ENCODE assay signal across 18 cellular contexts in genomic region chr5:129499208-129499852, GRCh38. TPM values are rescaled to one million over a fixed set of nuclear protein-coding genes. Genes with fewer than 3 reads are reported as not detected.
A peak's percentile ranks its signal among the peaks of the same experiment; 100 is the strongest.
DNase-seq lines count a peak whose midpoint lies in the region; ATAC-seq and TF ChIP-seq lines count a peak whose summit lies in the region.
"Had no signal": no experiment of that assay in that cellular context is flagged by ENCODE, and none has a peak within 500 bp of the region (broad histone marks: within the 10 kb centered on the region; RNA-seq: fewer than 3 reads in every experiment).

No MANE protein-coding gene starts in this region.

- H3K9me3 ChIP-seq in OCI-LY3 (ENCODE audit: insufficient read depth, low read length): no peaks in the 10 kb centered on the region
- H3K9me3 ChIP-seq: thyroid gland had no signal

- peak overlapping the region; percentile 3 for H3K4me2 ChIP-seq in OCI-LY3 (ENCODE audit: low read length)
- H3K4me2 ChIP-seq: hepatocyte had no signal

- no peak overlapping the region for H3K27ac ChIP-seq in OCI-LY3 (ENCODE audit: low read length)
- H3K27ac ChIP-seq: hepatocyte, thyroid gland had no signal

- peaks cover 10% of the 10 kb centered on the region for H3K4me1 ChIP-seq in OCI-LY3 (ENCODE audit: low read length)
- H3K4me1 ChIP-seq: thyroid gland had no signal

- no peak overlapping the region for H3K4me3 ChIP-seq in OCI-LY3 (ENCODE audit: low read length)
- H3K4me3 ChIP-seq: hepatocyte, thyroid gland had no signal

- H3K27me3 ChIP-seq in OCI-LY3 (ENCODE audit: low read depth, low read length): no peaks in the 10 kb centered on the region
- H3K27me3 ChIP-seq: hepatocyte, thyroid gland had no signal

- intact Hi-C loops in sciatic nerve (cut with DNase I): no loop called here

- no peak overlapping the region for H2AFZ ChIP-seq in OCI-LY3 (ENCODE audit: low read depth, low read length)
- H2AFZ ChIP-seq: hepatocyte had no signal

- H4K20me1 ChIP-seq in OCI-LY3 (ENCODE audit: insufficient read depth, low read length): no peaks in the 10 kb centered on the region

- ATAC-seq in GM18508 (IDR thresholded peaks at IDR 0.05; ENCODE audit: insufficient read depth, unreplicated experiment): peak; percentile 63
- peak; percentile 73 for ATAC-seq in GM21367 (IDR thresholded peaks at IDR 0.05; ENCODE audit: unreplicated experiment)
- peak; percentile 50 for ATAC-seq in HG03060 (IDR thresholded peaks at IDR 0.05; ENCODE audit: low read depth, unreplicated experiment)
- ATAC-seq in sciatic nerve: no peak
- ATAC-seq: activated CD4-positive, alpha-beta T cell treated with anti-CD3 and anti-CD28 coated beads for 36 hours; activated naive CD8-positive, alpha-beta T cell treated with anti-CD3 and anti-CD28 coated beads, Interleukin-2, amount 50 U/mL, for 24 hours; Panc1 had no signal

- no peak for TF ChIP-seq CTCF in OCI-LY3 (IDR thresholded peaks at IDR 0.05; ENCODE audit: low read depth, low read length)

- H3K79me2 ChIP-seq in OCI-LY3 (ENCODE audit: low read length): no peaks in the 10 kb centered on the region
- H3K79me2 ChIP-seq: hepatocyte had no signal

- no peaks in the 10 kb centered on the region for H3K36me3 ChIP-seq in OCI-LY3 (replicated peaks; ENCODE audit: low read depth, low read length)
- H3K36me3 ChIP-seq: thyroid gland had no signal

- in situ Hi-C loops in KBM-7 (cut with MboI; ENCODE audit: low pct_unique_long_range_greater_than_20kb, low sequenced_read_pairs): no loop called here

- H3K9ac ChIP-seq in OCI-LY3 (ENCODE audit: low read length): no peak overlapping the region

- DNase-seq in sciatic nerve (ENCODE audit: low spot score): no peak
- DNase-seq in activated CD4-positive, CD25-positive, alpha-beta regulatory T cell treated with anti-CD3 and anti-CD28 coated beads, Interleukin-2, amount 50 U/mL, for 72 hours: no peak
- no peak for DNase-seq in KBM-7
- DNase-seq in SW480 (ENCODE audit: low spot score): no peak
- DNase-seq: activated CD4-positive, alpha-beta T cell treated with anti-CD3 and anti-CD28 coated beads for 36 hours; activated naive CD8-positive, alpha-beta T cell treated with anti-CD3 and anti-CD28 coated beads, Interleukin-2, amount 50 U/mL, for 24 hours; activated T-cell treated with anti-CD3 and anti-CD28 coated beads for 4 hours; erythroblast; NCI-H1048; NCI-H226; thyroid gland had no signal

RNA-seq across cellular contexts. Expression of gene ADAMTS19, which starts 39.2 kb away (rescaled TPM):
- 0.27 TPM for total RNA-seq in sciatic nerve
- total RNA-seq: activated CD4-positive, alpha-beta T cell treated with anti-CD3 and anti-CD28 coated beads for 36 hours; T-helper 1 cell treated with Interleukin-12 subunit alpha and Interleukin-12 subunit beta and Interleukin-4 antibody, amounts not matched to agents 30 ng/mL and 1 ng/mL, for 36 hours; thyroid gland had no signal
